9 cellular contexts compared by ENCODE assay signal in genomic region chr1:925532-926421, GRCh38. TPM values are rescaled to one million over a fixed set of nuclear protein-coding genes. Genes with fewer than 3 reads are reported as not detected.
A peak's percentile ranks its signal among the peaks of the same experiment; 100 is the strongest.
DNase-seq lines count a peak whose midpoint lies in the region; ATAC-seq and TF ChIP-seq lines count a peak whose summit lies in the region.
"Had no signal": no experiment of that assay in that cellular context is flagged by ENCODE, and none has a peak within 500 bp of the region (broad histone marks: within the 10 kb centered on the region; RNA-seq: fewer than 3 reads in every experiment).

No MANE protein-coding gene starts in this region.

- no peak for DNase-seq in stimulated activated naive CD8-positive, alpha-beta T cell treated with anti-CD3 and anti-CD28 coated beads, Interleukin-15, Interleukin-2, amounts not matched to agents 100 U/mL and 50 U/mL, for 24 hours
- peak; percentile 77 for DNase-seq in islet precursor cell
- peak; percentile 75 to 89 for DNase-seq in aorta
- no peak for DNase-seq in NCI-H1436 (lab: John Stamatoyannopoulos, UW)
- DNase-seq in SW 1271 (lab: John Stamatoyannopoulos, UW): no peak
- DNase-seq: NCI-H1694 had no signal

- H3K4me1 Mint-ChIP-seq in stimulated activated naive CD8-positive, alpha-beta T cell treated with anti-CD3 and anti-CD28 coated beads, Interleukin-15, Interleukin-2, amounts not matched to agents 100 ng/mL and 50 ng/mL, for 24 hours (ENCODE audit: low read depth): peaks cover 11% of the 10 kb centered on the region

- peak overlapping the region; percentile 35 for H3K4me3 Mint-ChIP-seq in stimulated activated naive CD8-positive, alpha-beta T cell treated with anti-CD3 and anti-CD28 coated beads, Interleukin-15, Interleukin-2, amounts not matched to agents 100 ng/mL and 50 ng/mL, for 24 hours

- H3K27ac Mint-ChIP-seq in stimulated activated naive CD8-positive, alpha-beta T cell treated with anti-CD3 and anti-CD28 coated beads, Interleukin-15, Interleukin-2, amounts not matched to agents 100 ng/mL and 50 ng/mL, for 24 hours: no peak overlapping the region

- H3K36me3 ChIP-seq in aorta (ENCODE audit: control insufficient read depth in 1 of 2, insufficient read depth in 2 of 2, low read length in 1 of 2): no peaks in the 10 kb centered on the region

- no peak overlapping the region for H3K4me3 ChIP-seq in aorta (ENCODE audit: low read length in 2 of 2)

- no peak for ATAC-seq in stimulated activated naive CD8-positive, alpha-beta T cell treated with anti-CD3 and anti-CD28 coated beads, Interleukin-15, Interleukin-2, amounts not matched to agents 100 U/mL and 50 U/mL, for 24 hours
- ATAC-seq in aorta (ENCODE audit: low FRiP score) (peak; percentile 65), HG03135 (IDR thresholded peaks at IDR 0.05; ENCODE audit: unreplicated experiment) (no peak)

- peaks cover 44% of the 10 kb centered on the region for H3K27me3 Mint-ChIP-seq in stimulated activated naive CD8-positive, alpha-beta T cell treated with anti-CD3 and anti-CD28 coated beads, Interleukin-15, Interleukin-2, amounts not matched to agents 100 ng/mL and 50 ng/mL, for 24 hours

- no peaks in the 10 kb centered on the region for H3K4me1 ChIP-seq in aorta (ENCODE audit: control insufficient read depth in 1 of 2, insufficient read depth in 2 of 2, low read length in 2 of 2)

- no peaks in the 10 kb centered on the region for H3K36me3 Mint-ChIP-seq in stimulated activated naive CD8-positive, alpha-beta T cell treated with anti-CD3 and anti-CD28 coated beads, Interleukin-15, Interleukin-2, amounts not matched to agents 100 ng/mL and 50 ng/mL, for 24 hours (ENCODE audit: low read depth)

- H3K27ac ChIP-seq in VCaP (peak overlapping the region; percentile 99), aorta (ENCODE audit: low read depth in 1 of 2, low read length in 2 of 2) (no peak overlapping the region)

- no peaks in the 10 kb centered on the region for H3K9me3 Mint-ChIP-seq in stimulated activated naive CD8-positive, alpha-beta T cell treated with anti-CD3 and anti-CD28 coated beads, Interleukin-15, Interleukin-2, amounts not matched to agents 100 ng/mL and 50 ng/mL, for 24 hours

- H3K9me3 ChIP-seq in aorta (ENCODE audit: control insufficient read depth, low read length): no peaks in the 10 kb centered on the region

- 25 to 29% methylated on average over 64 to 70 of the region's 70 CpGs for WGBS in aorta, 2 donors

- intact Hi-C loops in aorta (cut with DNase I): loop anchor here in 1 of 2 donors (2.0 to 10.0 kb wide), 2 partner anchors 15 to 79 kb away; partner anchors contain the start of gene HES4

- H3K27me3 ChIP-seq in aorta (ENCODE audit: control insufficient read depth in 1 of 2, insufficient read depth in 2 of 2, low read length in 1 of 2): no peaks in the 10 kb centered on the region

- no peak for TF ChIP-seq CTCF in VCaP (conservative IDR thresholded peaks at IDR 0.05)

RNA-seq across cellular contexts. Expression of gene SAMD11, which starts 2.1 kb away (rescaled TPM):
- total RNA-seq in aorta: 10 to 100 TPM; 30.1 to 44.3 TPM
- polyA plus RNA-seq in aorta: 1 to 10 TPM; 2.6 to 7.2 TPM

RNA-seq across cellular contexts. Expression of gene NOC2L, which starts 33.3 kb away (rescaled TPM):
- 10 to 100 TPM; 35.8 to 41.4 TPM for total RNA-seq in aorta
- 10 to 100 TPM; 17.3 to 55.5 TPM for polyA plus RNA-seq in aorta

RNA-seq across cellular contexts. Expression of gene KLHL17, which starts 34.6 kb away (rescaled TPM):
- 10 to 100 TPM; 10.0 to 19.9 TPM for total RNA-seq in aorta
- polyA plus RNA-seq in aorta: 10 to 100 TPM in 1 of 2 donors, 1 to 10 TPM in 1; 2.8 to 40.5 TPM

RNA-seq across cellular contexts. Expression of gene PLEKHN1, which starts 40.5 kb away (rescaled TPM):
- total RNA-seq in aorta: 1 to 10 TPM in 1 of 2 donors, under 1 TPM in 1; 0.52 to 1.2 TPM
- polyA plus RNA-seq in aorta: under 1 TPM; 0.13 to 0.61 TPM

RNA-seq across cellular contexts. Expression of gene PERM1, which starts 56.1 kb away (rescaled TPM):
- total RNA-seq in aorta: under 1 TPM; 0.42 to 0.49 TPM
- 1 to 10 TPM in 1 of 2 donors, under 1 TPM in 1; 0.50 to 1.5 TPM for polyA plus RNA-seq in aorta

Comparison
In these comparisons a context has a peak if more than half of its experiments do, and no peak if none do; other contexts are left out.
1. DNase-seq: peak in islet precursor cell (single experiment) and aorta (2 of 2); none in stimulated activated naive CD8-positive, alpha-beta T cell treated with anti-CD3 and anti-CD28 coated beads, Interleukin-15, Interleukin-2, amounts not matched to agents 100 U/mL and 50 U/mL, for 24 hours (single experiment), NCI-H1436 (single experiment) and SW 1271 (0 of 2).